In the genomic region with DNA sequence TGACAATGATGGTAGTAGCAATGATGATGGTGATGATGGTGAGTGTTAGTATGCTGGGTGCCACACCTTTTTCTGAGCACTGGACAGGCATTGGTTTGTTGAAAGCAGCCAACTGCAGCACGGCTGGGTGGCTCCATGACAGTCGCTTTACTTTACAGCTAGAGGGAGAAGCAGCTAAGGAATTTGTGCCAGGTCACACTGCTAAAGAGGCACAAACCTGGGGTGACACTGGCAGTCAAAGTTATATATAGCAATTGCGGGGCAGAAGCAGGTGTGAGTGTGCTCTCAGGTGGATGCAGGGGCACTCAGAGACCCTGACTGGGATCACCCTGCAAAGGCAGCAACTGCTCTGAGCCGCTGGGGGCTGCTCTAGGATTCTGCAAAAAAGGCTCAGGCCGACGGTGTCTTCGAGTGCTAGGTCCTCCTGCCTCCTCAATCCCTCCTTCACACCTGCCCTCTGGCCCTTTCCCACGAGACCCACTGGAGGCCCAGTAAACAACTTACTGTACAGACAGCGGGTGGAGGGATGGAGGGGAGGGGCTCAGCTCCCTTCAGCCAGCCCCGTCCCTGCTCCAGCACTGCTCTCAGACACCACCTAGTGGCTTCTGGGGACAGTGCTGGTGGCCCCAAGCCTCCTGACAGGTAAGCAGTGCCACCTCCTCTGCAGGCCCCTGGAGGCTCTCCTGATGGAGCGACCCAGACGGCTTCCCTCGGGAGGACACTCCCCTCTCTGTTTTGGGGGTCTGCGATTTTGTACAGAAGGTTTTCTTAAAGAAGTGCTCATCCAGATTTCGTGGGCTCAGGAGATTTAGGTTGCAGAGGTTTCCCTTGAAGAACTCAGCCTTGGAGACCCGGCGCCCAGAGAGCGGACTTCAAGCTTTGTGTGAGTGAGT, we compare ENCODE assay signal across 1 cellular context.
TF ChIP-seq lines count a peak whose summit lies in the region.

No MANE protein-coding gene starts in this region.

TF ChIP-seq in HepG2, 621 proteins besides CTCF, POLR2A, EP300 and RAD21 (continued from another document and continues in another):
- TF ChIP-seq, protein P1, sequence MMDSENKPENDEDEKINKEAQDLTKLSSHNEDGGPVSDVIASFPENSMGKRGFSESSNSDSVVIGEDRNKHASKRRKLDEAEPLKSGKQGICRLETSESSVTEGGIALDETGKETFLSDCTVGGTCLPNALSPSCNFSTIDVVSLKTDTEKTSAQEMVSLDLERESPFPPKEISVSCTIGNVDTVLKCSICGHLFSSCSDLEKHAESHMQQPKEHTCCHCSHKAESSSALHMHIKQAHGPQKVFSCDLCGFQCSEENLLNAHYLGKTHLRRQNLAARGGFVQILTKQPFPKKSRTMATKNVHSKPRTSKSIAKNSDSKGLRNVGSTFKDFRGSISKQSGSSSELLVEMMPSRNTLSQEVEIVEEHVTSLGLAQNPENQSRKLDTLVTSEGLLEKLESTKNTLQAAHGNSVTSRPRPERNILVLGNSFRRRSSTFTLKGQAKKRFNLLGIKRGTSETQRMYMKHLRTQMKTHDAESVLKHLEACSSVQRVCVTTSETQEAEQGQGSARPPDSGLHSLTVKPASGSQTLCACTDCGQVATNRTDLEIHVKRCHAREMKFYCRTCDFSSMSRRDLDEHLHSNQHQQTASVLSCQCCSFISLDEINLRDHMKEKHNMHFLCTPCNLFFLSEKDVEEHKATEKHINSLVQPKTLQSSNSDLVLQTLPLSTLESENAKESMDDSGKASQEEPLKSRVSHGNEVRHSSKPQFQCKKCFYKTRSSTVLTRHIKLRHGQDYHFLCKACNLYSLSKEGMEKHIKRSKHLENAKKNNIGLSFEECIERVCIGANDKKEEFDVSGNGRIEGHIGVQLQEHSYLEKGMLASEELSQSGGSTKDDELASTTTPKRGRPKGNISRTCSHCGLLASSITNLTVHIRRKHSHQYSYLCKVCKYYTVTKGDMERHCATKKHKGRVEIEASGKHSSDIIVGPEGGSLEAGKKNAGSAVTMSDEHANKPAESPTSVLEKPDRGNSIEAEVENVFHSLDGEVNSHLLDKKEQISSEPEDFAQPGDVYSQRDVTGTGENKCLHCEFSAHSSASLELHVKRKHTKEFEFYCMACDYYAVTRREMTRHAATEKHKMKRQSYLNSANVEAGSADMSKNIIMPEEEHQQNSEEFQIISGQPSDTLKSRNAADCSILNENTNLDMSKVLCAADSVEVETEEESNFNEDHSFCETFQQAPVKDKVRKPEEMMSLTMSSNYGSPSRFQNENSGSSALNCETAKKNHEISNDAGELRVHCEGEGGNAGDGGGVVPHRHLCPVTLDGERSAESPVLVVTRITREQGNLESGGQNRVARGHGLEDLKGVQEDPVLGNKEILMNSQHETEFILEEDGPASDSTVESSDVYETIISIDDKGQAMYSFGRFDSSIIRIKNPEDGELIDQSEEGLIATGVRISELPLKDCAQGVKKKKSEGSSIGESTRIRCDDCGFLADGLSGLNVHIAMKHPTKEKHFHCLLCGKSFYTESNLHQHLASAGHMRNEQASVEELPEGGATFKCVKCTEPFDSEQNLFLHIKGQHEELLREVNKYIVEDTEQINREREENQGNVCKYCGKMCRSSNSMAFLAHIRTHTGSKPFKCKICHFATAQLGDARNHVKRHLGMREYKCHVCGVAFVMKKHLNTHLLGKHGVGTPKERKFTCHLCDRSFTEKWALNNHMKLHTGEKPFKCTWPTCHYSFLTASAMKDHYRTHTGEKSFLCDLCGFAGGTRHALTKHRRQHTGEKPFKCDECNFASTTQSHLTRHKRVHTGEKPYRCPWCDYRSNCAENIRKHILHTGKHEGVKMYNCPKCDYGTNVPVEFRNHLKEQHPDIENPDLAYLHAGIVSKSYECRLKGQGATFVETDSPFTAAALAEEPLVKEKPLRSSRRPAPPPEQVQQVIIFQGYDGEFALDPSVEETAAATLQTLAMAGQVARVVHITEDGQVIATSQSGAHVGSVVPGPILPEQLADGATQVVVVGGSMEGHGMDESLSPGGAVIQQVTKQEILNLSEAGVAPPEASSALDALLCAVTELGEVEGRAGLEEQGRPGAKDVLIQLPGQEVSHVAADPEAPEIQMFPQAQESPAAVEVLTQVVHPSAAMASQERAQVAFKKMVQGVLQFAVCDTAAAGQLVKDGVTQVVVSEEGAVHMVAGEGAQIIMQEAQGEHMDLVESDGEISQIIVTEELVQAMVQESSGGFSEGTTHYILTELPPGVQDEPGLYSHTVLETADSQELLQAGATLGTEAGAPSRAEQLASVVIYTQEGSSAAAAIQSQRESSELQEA (CRISPR knock-in tag; IDR thresholded peaks at IDR 0.05; ENCODE audit: not compliant biosample characterization) = peak; percentile 54
- TF ChIP-seq ZNF790 (CRISPR knock-in tag; IDR thresholded peaks at IDR 0.05; ENCODE audit: borderline replicate concordance) = no peak
- no peak for TF ChIP-seq ZSCAN12 (CRISPR knock-in tag; IDR thresholded peaks at IDR 0.05)
- peak; percentile 85; the same call in 1 of the 2 replicates for TF ChIP-seq HOXD1 (CRISPR knock-in tag; IDR thresholded peaks at IDR 0.05)
- 0 out of 2 replicates have a peak, but pooled peaks have one; percentile 18 for TF ChIP-seq MAFF (IDR thresholded peaks at IDR 0.05; ENCODE audit: low read depth, low read length)
- TF ChIP-seq, protein P2, sequence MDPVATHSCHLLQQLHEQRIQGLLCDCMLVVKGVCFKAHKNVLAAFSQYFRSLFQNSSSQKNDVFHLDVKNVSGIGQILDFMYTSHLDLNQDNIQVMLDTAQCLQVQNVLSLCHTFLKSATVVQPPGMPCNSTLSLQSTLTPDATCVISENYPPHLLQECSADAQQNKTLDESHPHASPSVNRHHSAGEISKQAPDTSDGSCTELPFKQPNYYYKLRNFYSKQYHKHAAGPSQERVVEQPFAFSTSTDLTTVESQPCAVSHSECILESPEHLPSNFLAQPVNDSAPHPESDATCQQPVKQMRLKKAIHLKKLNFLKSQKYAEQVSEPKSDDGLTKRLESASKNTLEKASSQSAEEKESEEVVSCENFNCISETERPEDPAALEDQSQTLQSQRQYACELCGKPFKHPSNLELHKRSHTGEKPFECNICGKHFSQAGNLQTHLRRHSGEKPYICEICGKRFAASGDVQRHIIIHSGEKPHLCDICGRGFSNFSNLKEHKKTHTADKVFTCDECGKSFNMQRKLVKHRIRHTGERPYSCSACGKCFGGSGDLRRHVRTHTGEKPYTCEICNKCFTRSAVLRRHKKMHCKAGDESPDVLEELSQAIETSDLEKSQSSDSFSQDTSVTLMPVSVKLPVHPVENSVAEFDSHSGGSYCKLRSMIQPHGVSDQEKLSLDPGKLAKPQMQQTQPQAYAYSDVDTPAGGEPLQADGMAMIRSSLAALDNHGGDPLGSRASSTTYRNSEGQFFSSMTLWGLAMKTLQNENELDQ (CRISPR knock-in tag; IDR thresholded peaks at IDR 0.05; ENCODE audit: borderline replicate concordance) = no peak
- no peak for TF ChIP-seq ZNF549 (CRISPR knock-in tag; IDR thresholded peaks at IDR 0.05)
- TF ChIP-seq, protein P3, sequence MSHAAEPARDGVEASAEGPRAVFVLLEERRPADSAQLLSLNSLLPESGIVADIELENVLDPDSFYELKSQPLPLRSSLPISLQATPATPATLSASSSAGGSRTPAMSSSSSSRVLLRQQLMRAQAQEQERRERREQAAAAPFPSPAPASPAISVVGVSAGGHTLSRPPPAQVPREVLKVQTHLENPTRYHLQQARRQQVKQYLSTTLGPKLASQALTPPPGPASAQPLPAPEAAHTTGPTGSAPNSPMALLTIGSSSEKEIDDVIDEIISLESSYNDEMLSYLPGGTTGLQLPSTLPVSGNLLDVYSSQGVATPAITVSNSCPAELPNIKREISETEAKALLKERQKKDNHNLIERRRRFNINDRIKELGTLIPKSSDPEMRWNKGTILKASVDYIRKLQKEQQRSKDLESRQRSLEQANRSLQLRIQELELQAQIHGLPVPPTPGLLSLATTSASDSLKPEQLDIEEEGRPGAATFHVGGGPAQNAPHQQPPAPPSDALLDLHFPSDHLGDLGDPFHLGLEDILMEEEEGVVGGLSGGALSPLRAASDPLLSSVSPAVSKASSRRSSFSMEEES (CRISPR knock-in tag; IDR thresholded peaks at IDR 0.05) = peak; percentile 66; the same call in 1 of the 2 replicates
- peak; percentile 67; the same call in 1 of the 2 replicates for TF ChIP-seq ZKSCAN8 (CRISPR knock-in tag; IDR thresholded peaks at IDR 0.05; ENCODE audit: borderline replicate concordance)
- TF ChIP-seq, protein P4, sequence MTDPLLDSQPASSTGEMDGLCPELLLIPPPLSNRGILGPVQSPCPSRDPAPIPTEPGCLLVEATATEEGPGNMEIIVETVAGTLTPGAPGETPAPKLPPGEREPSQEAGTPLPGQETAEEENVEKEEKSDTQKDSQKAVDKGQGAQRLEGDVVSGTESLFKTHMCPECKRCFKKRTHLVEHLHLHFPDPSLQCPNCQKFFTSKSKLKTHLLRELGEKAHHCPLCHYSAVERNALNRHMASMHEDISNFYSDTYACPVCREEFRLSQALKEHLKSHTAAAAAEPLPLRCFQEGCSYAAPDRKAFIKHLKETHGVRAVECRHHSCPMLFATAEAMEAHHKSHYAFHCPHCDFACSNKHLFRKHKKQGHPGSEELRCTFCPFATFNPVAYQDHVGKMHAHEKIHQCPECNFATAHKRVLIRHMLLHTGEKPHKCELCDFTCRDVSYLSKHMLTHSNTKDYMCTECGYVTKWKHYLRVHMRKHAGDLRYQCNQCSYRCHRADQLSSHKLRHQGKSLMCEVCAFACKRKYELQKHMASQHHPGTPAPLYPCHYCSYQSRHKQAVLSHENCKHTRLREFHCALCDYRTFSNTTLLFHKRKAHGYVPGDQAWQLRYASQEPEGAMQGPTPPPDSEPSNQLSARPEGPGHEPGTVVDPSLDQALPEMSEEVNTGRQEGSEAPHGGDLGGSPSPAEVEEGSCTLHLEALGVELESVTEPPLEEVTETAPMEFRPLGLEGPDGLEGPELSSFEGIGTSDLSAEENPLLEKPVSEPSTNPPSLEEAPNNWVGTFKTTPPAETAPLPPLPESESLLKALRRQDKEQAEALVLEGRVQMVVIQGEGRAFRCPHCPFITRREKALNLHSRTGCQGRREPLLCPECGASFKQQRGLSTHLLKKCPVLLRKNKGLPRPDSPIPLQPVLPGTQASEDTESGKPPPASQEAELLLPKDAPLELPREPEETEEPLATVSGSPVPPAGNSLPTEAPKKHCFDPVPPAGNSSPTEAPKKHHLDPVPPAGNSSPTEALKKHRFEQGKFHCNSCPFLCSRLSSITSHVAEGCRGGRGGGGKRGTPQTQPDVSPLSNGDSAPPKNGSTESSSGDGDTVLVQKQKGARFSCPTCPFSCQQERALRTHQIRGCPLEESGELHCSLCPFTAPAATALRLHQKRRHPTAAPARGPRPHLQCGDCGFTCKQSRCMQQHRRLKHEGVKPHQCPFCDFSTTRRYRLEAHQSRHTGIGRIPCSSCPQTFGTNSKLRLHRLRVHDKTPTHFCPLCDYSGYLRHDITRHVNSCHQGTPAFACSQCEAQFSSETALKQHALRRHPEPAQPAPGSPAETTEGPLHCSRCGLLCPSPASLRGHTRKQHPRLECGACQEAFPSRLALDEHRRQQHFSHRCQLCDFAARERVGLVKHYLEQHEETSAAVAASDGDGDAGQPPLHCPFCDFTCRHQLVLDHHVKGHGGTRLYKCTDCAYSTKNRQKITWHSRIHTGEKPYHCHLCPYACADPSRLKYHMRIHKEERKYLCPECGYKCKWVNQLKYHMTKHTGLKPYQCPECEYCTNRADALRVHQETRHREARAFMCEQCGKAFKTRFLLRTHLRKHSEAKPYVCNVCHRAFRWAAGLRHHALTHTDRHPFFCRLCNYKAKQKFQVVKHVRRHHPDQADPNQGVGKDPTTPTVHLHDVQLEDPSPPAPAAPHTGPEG (CRISPR knock-in tag; IDR thresholded peaks at IDR 0.05) = peak; percentile 78; the same call in 1 of the 2 replicates
- TF ChIP-seq NFIC (IDR thresholded peaks at IDR 0.05; ENCODE audit: low read length) = no peak
- 0 out of 2 replicates have a peak, but pooled peaks have one; percentile 74 for TF ChIP-seq SATB2 (CRISPR knock-in tag; IDR thresholded peaks at IDR 0.05)
- TF ChIP-seq ZNF20 (CRISPR knock-in tag; IDR thresholded peaks at IDR 0.05) = no peak
- TF ChIP-seq CHCHD3 (CRISPR knock-in tag; IDR thresholded peaks at IDR 0.05) = peak; percentile 67; the same call in 1 of the 2 replicates
- no peak for TF ChIP-seq ZNF251 (CRISPR knock-in tag; IDR thresholded peaks at IDR 0.05)
- 0 out of 2 replicates have a peak, but pooled peaks have one; percentile 74 for TF ChIP-seq ZNF510 (CRISPR knock-in tag; IDR thresholded peaks at IDR 0.05; ENCODE audit: low read depth)
- no peak for TF ChIP-seq FLYWCH1 (CRISPR knock-in tag; IDR thresholded peaks at IDR 0.05)
- TF ChIP-seq, protein P5, sequence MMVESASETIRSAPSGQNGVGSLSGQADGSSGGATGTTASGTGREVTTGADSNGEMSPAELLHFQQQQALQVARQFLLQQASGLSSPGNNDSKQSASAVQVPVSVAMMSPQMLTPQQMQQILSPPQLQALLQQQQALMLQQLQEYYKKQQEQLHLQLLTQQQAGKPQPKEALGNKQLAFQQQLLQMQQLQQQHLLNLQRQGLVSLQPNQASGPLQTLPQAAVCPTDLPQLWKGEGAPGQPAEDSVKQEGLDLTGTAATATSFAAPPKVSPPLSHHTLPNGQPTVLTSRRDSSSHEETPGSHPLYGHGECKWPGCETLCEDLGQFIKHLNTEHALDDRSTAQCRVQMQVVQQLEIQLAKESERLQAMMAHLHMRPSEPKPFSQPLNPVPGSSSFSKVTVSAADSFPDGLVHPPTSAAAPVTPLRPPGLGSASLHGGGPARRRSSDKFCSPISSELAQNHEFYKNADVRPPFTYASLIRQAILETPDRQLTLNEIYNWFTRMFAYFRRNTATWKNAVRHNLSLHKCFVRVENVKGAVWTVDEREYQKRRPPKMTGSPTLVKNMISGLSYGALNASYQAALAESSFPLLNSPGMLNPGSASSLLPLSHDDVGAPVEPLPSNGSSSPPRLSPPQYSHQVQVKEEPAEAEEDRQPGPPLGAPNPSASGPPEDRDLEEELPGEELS (CRISPR knock-in tag; IDR thresholded peaks at IDR 0.05) = peak; percentile 75
- TF ChIP-seq ZNF30 (CRISPR knock-in tag; IDR thresholded peaks at IDR 0.05) = no peak
- TF ChIP-seq NFYC (CRISPR knock-in tag; IDR thresholded peaks at IDR 0.05) = peak; percentile 36; the same call in 1 of the 2 replicates
- TF ChIP-seq NFE2 (CRISPR knock-in tag; IDR thresholded peaks at IDR 0.05) = no peak
- peak; percentile 94 for TF ChIP-seq ZFP90 (CRISPR knock-in tag; IDR thresholded peaks at IDR 0.05; ENCODE audit: borderline replicate concordance)
- TF ChIP-seq, protein P6, sequence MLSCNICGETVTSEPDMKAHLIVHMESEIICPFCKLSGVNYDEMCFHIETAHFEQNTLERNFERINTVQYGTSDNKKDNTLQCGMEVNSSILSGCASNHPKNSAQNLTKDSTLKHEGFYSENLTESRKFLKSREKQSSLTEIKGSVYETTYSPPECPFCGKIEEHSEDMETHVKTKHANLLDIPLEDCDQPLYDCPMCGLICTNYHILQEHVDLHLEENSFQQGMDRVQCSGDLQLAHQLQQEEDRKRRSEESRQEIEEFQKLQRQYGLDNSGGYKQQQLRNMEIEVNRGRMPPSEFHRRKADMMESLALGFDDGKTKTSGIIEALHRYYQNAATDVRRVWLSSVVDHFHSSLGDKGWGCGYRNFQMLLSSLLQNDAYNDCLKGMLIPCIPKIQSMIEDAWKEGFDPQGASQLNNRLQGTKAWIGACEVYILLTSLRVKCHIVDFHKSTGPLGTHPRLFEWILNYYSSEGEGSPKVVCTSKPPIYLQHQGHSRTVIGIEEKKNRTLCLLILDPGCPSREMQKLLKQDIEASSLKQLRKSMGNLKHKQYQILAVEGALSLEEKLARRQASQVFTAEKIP (CRISPR knock-in tag; IDR thresholded peaks at IDR 0.05; ENCODE audit: borderline replicate concordance) = no peak
- TF ChIP-seq CENPT (CRISPR knock-in tag; IDR thresholded peaks at IDR 0.05; ENCODE audit: low read depth) = no peak
- TF ChIP-seq MED13 (CRISPR knock-in tag; IDR thresholded peaks at IDR 0.05) = peak; percentile 50; the same call in 1 of the 2 replicates
- TF ChIP-seq BRCA1 (CRISPR knock-in tag; IDR thresholded peaks at IDR 0.05) = peak; percentile 82; the same call in 1 of the 2 replicates
- TF ChIP-seq SNAI1 (CRISPR knock-in tag; IDR thresholded peaks at IDR 0.05; ENCODE audit: borderline replicate concordance) = no peak
- no peak for TF ChIP-seq ETV6 (CRISPR knock-in tag; conservative IDR thresholded peaks at IDR 0.05)
- no peak for TF ChIP-seq ZNF703 (CRISPR knock-in tag; IDR thresholded peaks at IDR 0.05; ENCODE audit: borderline replicate concordance)
- TF ChIP-seq ZNF224 (CRISPR knock-in tag; IDR thresholded peaks at IDR 0.05) = no peak
- TF ChIP-seq GPN1 (CRISPR knock-in tag; IDR thresholded peaks at IDR 0.05; ENCODE audit: borderline replicate concordance) = no peak; the same call in 1 of the 2 replicates
